Comparison of ENCODE assay signal across 11 cellular contexts in the genomic region with DNA sequence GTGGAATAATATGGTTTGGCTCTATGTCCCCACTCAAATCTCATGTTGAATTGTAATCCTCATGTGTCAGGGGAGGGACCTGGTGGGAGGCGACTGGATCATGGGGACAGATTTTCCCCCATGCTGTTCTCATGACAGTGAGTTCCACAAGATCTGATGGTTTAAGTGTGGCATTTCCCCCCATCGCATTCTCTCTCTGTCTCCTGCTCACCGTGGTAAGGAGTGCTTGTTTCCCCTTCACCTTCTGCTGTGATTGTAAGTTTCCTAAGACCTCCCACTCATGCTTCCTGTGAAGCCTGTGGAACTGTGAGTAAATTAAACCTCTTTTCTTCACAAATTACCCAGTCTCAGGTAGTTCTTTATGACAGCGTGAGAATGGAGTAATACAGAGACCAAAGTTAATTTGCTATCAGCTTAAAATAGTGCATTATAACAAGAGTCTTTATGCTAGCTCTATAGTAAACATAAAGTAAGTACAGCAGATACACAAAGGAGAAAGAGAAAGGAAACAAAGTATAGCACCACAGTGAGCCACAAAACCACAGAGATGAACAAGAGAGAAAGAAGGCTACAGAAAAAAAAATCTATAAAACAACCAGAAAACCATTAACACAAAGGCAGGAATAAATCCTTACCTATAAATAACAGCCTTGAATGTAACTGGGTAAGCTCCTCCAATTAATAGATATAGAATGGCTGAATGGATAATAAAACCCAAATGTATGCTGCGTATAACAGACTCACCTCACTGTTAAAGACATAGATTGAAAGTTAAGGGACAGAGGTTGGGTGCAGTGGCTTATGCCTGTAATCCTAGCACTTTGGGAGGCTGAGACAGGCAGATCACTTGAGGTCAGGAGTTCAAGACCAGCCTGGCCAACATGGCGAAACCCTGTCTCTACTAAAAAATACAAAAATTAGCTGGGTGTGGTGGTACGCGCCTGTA. TPM values are rescaled to one million over a fixed set of nuclear protein-coding genes. Genes with fewer than 3 reads are reported as not detected.
DNase-seq lines count a peak whose midpoint lies in the region; ATAC-seq, FAIRE-seq and TF ChIP-seq lines count a peak whose summit lies in the region.
"Had no signal": no experiment of that assay in that cellular context is flagged by ENCODE, and none has a peak within 500 bp of the region (broad histone marks: within the 10 kb centered on the region; RNA-seq: fewer than 3 reads in every experiment).

No MANE protein-coding gene starts in this region.

- no peaks in the 10 kb centered on the region for H3K9me3 Mint-ChIP-seq in activated CD4-positive, alpha-beta T cell treated with anti-CD3 and anti-CD28 coated beads, Interleukin-2, amount 10 ng/mL, durations not matched to agents 24 days and 14 days

- no peaks in the 10 kb centered on the region for H3K9me3 ChIP-seq in small intestine (ENCODE audit: control insufficient read depth, low read depth)
- no peaks in the 10 kb centered on the region for H3K9me3 ChIP-seq in psoas muscle

- H3K4me3 Mint-ChIP-seq in activated CD4-positive, alpha-beta T cell treated with anti-CD3 and anti-CD28 coated beads, Interleukin-2, amount 10 ng/mL, durations not matched to agents 24 days and 14 days: peak overlapping the region; percentile 55

- WGBS in small intestine, 3 donors: 82 to 93% (median 86%) methylated on average over 8 of the region's 8 CpGs
- WGBS in psoas muscle, 3 donors: 94 to 95% (median 94%) methylated on average over 8 of the region's 8 CpGs

- ATAC-seq in GM18511 (IDR thresholded peaks at IDR 0.05; ENCODE audit: unreplicated experiment): peak; percentile 72
- ATAC-seq in HG02610 (IDR thresholded peaks at IDR 0.05; ENCODE audit: unreplicated experiment): peak; percentile 73
- ATAC-seq in psoas muscle: no peak
- ATAC-seq in HG03045 (IDR thresholded peaks at IDR 0.05; ENCODE audit: unreplicated experiment): no peak
- ATAC-seq: SK-N-SH treated with all-trans-retinoic acid at 6 μM for 48 hours had no signal

- intact Hi-C loops in activated CD4-positive, alpha-beta T cell treated with anti-CD3 and anti-CD28 coated beads, Interleukin-2, amount 10 ng/mL, durations not matched to agents 24 days and 14 days (cut with micrococcal nuclease): loop anchor here (1.0 to 2.0 kb wide), 2 partner anchors 39 to 201 kb away; a partner anchor contains a TSS
- intact Hi-C loops in psoas muscle (cut with DNase I): no loop called here

- H3K4me3 ChIP-seq in small intestine (ENCODE audit: low read depth in 1 of 2, low read length in 2 of 2) (no peak overlapping the region), psoas muscle (no peak overlapping the region)

- H3K27ac Mint-ChIP-seq in activated CD4-positive, alpha-beta T cell treated with anti-CD3 and anti-CD28 coated beads, Interleukin-2, amount 10 ng/mL, durations not matched to agents 24 days and 14 days: peak overlapping the region; percentile 73

- peaks cover 0 to 7% of the 10 kb centered on the region in 2 donors for H3K4me1 ChIP-seq in small intestine (ENCODE audit: control insufficient read depth in 2 of 2, insufficient read depth in 1 of 2, low read depth in 1 of 2, low read length in 1 of 2)
- H3K4me1 ChIP-seq in psoas muscle: peaks cover 9% of the 10 kb centered on the region
- H3K4me1 ChIP-seq: parathyroid adenoma had no signal

- no peak for TF ChIP-seq CTCF in psoas muscle (IDR thresholded peaks at IDR 0.05)

- DNase-seq in activated CD4-positive, alpha-beta T cell treated with anti-CD3 and anti-CD28 coated beads, Interleukin-2, amount 10 ng/mL, durations not matched to agents 24 days and 14 days: peak; percentile 73
- DNase-seq in small intestine (peak; percentile 33), NCI-H510A (lab: John Stamatoyannopoulos, UW) (no peak), psoas muscle (no peak), anterior cingulate cortex (lab: John Stamatoyannopoulos, UW) (no peak)

- H3K36me3 Mint-ChIP-seq in activated CD4-positive, alpha-beta T cell treated with anti-CD3 and anti-CD28 coated beads, Interleukin-2, amount 10 ng/mL, durations not matched to agents 24 days and 14 days (ENCODE audit: low read depth): peaks cover 27% of the 10 kb centered on the region

- H3K36me3 ChIP-seq in small intestine (ENCODE audit: control insufficient read depth in 2 of 2, insufficient read depth in 2 of 2, low read length in 2 of 2) (no peaks in the 10 kb centered on the region), psoas muscle (ENCODE audit: insufficient read depth in 1 of 2, low read depth in 1 of 2) (no peaks in the 10 kb centered on the region)

- peaks cover 43% of the 10 kb centered on the region for H3K4me1 Mint-ChIP-seq in activated CD4-positive, alpha-beta T cell treated with anti-CD3 and anti-CD28 coated beads, Interleukin-2, amount 10 ng/mL, durations not matched to agents 24 days and 14 days

- no peak for FAIRE-seq in small intestine (lab: Jason Lieb, UNC)
- FAIRE-seq: HTR-8/SVneo had no signal

- H3K27ac ChIP-seq in small intestine (ENCODE audit: low read depth in 1 of 2, low read length in 1 of 2) (peak overlapping the region in 1 of 2 donors; percentile 61), psoas muscle (no peak overlapping the region)
- H3K27ac ChIP-seq: parathyroid adenoma had no signal

- H3K27me3 ChIP-seq in small intestine (ENCODE audit: control insufficient read depth in 2 of 2, insufficient read depth in 2 of 2, low read length in 2 of 2) (no peaks in the 10 kb centered on the region), psoas muscle (ENCODE audit: insufficient read depth in 3 of 3, low read length in 2 of 3) (no peaks in the 10 kb centered on the region)

- no peaks in the 10 kb centered on the region for H3K27me3 Mint-ChIP-seq in activated CD4-positive, alpha-beta T cell treated with anti-CD3 and anti-CD28 coated beads, Interleukin-2, amount 10 ng/mL, durations not matched to agents 24 days and 14 days

RNA-seq across cellular contexts. Expression of a gene that starts 39.7 kb away (rescaled TPM):
- 31.8 and 34.9 TPM in 2 replicates for total RNA-seq in activated CD4-positive, alpha-beta T cell treated with anti-CD3 and anti-CD28 coated beads, Interleukin-2, amount 10 ng/mL, durations not matched to agents 24 days and 14 days
- 1 to 10 TPM; 1.1 to 3.3 (median 1.3) TPM for polyA plus RNA-seq in small intestine
- 10 to 100 TPM in 1 of 4 donors, 1 to 10 TPM in 3; 6.9 to 14.1 (median 7.4) TPM for total RNA-seq in psoas muscle
- polyA plus RNA-seq in psoas muscle: 1 to 10 TPM; 1.7 to 3.4 (median 2.0) TPM

Comparison
In these comparisons a context has a peak if more than half of its experiments do, and no peak if none do; other contexts are left out.
1. ATAC-seq: peak in GM18511 (single experiment) and HG02610 (single experiment); none in psoas muscle (0 of 4) and HG03045 (single experiment).
2. DNase-seq: peak in activated CD4-positive, alpha-beta T cell treated with anti-CD3 and anti-CD28 coated beads, Interleukin-2, amount 10 ng/mL, durations not matched to agents 24 days and 14 days (single experiment) and small intestine (single experiment); none in NCI-H510A (single experiment), psoas muscle (0 of 2) and anterior cingulate cortex (0 of 58).